In the genomic region with DNA sequence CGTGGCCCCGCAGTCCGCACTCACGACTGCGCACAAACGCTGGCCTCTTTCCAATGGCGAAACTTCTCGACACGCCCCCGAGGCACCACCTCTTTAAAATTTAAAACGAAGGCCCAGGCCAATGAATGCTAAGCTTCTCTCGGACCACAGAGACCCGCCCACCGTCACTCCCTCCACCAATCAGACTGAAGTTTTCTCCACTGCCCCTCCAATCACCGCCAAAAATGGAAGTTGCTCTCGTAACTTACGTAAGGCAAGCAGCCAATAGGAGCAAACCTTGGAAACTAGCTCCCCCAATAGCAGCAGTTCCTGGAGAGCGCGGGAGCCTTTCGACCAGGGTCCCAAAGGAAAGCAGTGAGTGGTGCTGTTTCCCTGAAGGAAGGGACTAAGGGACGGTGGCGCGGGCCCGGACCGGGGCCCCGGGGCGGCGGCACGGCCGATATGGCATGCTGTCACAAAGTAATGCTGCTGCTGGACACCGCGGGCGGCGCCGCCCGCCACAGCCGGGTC, we compare ENCODE assay signal across 1 cellular context.
A peak's percentile ranks its signal among the peaks of the same experiment; 100 is the strongest.
TF ChIP-seq lines count a peak whose summit lies in the region.

A gene with protein sequence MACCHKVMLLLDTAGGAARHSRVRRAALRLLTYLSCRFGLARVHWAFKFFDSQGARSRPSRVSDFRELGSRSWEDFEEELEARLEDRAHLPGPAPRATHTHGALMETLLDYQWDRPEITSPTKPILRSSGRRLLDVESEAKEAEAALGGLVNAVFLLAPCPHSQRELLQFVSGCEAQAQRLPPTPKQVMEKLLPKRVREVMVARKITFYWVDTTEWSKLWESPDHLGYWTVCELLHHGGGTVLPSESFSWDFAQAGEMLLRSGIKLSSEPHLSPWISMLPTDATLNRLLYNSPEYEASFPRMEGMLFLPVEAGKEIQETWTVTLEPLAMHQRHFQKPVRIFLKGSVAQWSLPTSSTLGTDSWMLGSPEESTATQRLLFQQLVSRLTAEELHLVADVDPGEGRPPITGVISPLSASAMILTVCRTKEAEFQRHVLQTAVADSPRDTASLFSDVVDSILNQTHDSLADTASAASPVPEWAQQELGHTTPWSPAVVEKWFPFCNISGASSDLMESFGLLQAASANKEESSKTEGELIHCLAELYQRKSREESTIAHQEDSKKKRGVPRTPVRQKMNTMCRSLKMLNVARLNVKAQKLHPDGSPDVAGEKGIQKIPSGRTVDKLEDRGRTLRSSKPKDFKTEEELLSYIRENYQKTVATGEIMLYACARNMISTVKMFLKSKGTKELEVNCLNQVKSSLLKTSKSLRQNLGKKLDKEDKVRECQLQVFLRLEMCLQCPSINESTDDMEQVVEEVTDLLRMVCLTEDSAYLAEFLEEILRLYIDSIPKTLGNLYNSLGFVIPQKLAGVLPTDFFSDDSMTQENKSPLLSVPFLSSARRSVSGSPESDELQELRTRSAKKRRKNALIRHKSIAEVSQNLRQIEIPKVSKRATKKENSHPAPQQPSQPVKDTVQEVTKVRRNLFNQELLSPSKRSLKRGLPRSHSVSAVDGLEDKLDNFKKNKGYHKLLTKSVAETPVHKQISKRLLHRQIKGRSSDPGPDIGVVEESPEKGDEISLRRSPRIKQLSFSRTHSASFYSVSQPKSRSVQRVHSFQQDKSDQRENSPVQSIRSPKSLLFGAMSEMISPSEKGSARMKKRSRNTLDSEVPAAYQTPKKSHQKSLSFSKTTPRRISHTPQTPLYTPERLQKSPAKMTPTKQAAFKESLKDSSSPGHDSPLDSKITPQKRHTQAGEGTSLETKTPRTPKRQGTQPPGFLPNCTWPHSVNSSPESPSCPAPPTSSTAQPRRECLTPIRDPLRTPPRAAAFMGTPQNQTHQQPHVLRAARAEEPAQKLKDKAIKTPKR (N-terminal part only) (plus strand): TSS at position 324 of the 510 bp plus-strand sequence. CDS start 118 bp downstream, at position 442.

TF ChIP-seq in HepG2, 621 proteins besides CTCF, POLR2A, EP300 and RAD21 (continued from another document and continues in another):
- TF ChIP-seq, protein P1, sequence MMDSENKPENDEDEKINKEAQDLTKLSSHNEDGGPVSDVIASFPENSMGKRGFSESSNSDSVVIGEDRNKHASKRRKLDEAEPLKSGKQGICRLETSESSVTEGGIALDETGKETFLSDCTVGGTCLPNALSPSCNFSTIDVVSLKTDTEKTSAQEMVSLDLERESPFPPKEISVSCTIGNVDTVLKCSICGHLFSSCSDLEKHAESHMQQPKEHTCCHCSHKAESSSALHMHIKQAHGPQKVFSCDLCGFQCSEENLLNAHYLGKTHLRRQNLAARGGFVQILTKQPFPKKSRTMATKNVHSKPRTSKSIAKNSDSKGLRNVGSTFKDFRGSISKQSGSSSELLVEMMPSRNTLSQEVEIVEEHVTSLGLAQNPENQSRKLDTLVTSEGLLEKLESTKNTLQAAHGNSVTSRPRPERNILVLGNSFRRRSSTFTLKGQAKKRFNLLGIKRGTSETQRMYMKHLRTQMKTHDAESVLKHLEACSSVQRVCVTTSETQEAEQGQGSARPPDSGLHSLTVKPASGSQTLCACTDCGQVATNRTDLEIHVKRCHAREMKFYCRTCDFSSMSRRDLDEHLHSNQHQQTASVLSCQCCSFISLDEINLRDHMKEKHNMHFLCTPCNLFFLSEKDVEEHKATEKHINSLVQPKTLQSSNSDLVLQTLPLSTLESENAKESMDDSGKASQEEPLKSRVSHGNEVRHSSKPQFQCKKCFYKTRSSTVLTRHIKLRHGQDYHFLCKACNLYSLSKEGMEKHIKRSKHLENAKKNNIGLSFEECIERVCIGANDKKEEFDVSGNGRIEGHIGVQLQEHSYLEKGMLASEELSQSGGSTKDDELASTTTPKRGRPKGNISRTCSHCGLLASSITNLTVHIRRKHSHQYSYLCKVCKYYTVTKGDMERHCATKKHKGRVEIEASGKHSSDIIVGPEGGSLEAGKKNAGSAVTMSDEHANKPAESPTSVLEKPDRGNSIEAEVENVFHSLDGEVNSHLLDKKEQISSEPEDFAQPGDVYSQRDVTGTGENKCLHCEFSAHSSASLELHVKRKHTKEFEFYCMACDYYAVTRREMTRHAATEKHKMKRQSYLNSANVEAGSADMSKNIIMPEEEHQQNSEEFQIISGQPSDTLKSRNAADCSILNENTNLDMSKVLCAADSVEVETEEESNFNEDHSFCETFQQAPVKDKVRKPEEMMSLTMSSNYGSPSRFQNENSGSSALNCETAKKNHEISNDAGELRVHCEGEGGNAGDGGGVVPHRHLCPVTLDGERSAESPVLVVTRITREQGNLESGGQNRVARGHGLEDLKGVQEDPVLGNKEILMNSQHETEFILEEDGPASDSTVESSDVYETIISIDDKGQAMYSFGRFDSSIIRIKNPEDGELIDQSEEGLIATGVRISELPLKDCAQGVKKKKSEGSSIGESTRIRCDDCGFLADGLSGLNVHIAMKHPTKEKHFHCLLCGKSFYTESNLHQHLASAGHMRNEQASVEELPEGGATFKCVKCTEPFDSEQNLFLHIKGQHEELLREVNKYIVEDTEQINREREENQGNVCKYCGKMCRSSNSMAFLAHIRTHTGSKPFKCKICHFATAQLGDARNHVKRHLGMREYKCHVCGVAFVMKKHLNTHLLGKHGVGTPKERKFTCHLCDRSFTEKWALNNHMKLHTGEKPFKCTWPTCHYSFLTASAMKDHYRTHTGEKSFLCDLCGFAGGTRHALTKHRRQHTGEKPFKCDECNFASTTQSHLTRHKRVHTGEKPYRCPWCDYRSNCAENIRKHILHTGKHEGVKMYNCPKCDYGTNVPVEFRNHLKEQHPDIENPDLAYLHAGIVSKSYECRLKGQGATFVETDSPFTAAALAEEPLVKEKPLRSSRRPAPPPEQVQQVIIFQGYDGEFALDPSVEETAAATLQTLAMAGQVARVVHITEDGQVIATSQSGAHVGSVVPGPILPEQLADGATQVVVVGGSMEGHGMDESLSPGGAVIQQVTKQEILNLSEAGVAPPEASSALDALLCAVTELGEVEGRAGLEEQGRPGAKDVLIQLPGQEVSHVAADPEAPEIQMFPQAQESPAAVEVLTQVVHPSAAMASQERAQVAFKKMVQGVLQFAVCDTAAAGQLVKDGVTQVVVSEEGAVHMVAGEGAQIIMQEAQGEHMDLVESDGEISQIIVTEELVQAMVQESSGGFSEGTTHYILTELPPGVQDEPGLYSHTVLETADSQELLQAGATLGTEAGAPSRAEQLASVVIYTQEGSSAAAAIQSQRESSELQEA (CRISPR knock-in tag; IDR thresholded peaks at IDR 0.05; ENCODE audit: not compliant biosample characterization) = no peak
- TF ChIP-seq ZNF205 (CRISPR knock-in tag; IDR thresholded peaks at IDR 0.05) (no peak), ZNF124 (CRISPR knock-in tag; IDR thresholded peaks at IDR 0.05) (0 out of 2 replicates have a peak, but pooled peaks have one; percentile 22), ZNF550 (CRISPR knock-in tag; IDR thresholded peaks at IDR 0.05; ENCODE audit: borderline replicate concordance) (no peak), CHD2 (IDR thresholded peaks at IDR 0.05; ENCODE audit: low read depth, low read length) (peak; percentile 60; the same call in 1 of the 2 replicates), SALL1 (CRISPR knock-in tag; IDR thresholded peaks at IDR 0.05) (peak; percentile 36; the same call in 1 of the 2 replicates), RBM22 (optimal IDR thresholded peaks at IDR 0.05; ENCODE audit: low read length) (no peak), ZMAT3 (CRISPR knock-in tag; conservative IDR thresholded peaks at IDR 0.05) (no peak), BHLHE40 (IDR thresholded peaks at IDR 0.05; ENCODE audit: low read length) (no peak), GPN1 (CRISPR knock-in tag; IDR thresholded peaks at IDR 0.05; ENCODE audit: borderline replicate concordance) (no peak), ZZZ3 (CRISPR knock-in tag; IDR thresholded peaks at IDR 0.05; ENCODE audit: borderline replicate concordance) (no peak), SRSF4 (IDR thresholded peaks at IDR 0.05; ENCODE audit: low read depth, low read length, poor library complexity, severe bottlenecking) (no peak), U2AF1 (optimal IDR thresholded peaks at IDR 0.05; ENCODE audit: low read depth, low read length) (no peak), FOXJ3 (CRISPR knock-in tag; IDR thresholded peaks at IDR 0.05; ENCODE audit: borderline replicate concordance) (no peak), ZNF136 (CRISPR knock-in tag; IDR thresholded peaks at IDR 0.05; ENCODE audit: low read depth) (0 out of 2 replicates have a peak, but pooled peaks have one; percentile 11), SP1 (IDR thresholded peaks at IDR 0.05) (no peak), SP1 (CRISPR knock-in tag; IDR thresholded peaks at IDR 0.05) (no peak), SCMH1 (CRISPR knock-in tag; IDR thresholded peaks at IDR 0.05; ENCODE audit: borderline replicate concordance) (no peak), FLYWCH1 (CRISPR knock-in tag; IDR thresholded peaks at IDR 0.05) (no peak), ZNF546 (CRISPR knock-in tag; conservative IDR thresholded peaks at IDR 0.05) (0 out of 2 replicates have a peak, but pooled peaks have one; percentile 35), MEIS2 (CRISPR knock-in tag; IDR thresholded peaks at IDR 0.05) (no peak), ZNF329 (CRISPR knock-in tag; IDR thresholded peaks at IDR 0.05; ENCODE audit: low read depth) (no peak), ZNF296 (CRISPR knock-in tag; conservative IDR thresholded peaks at IDR 0.05) (no peak), ZNF589 (CRISPR knock-in tag; conservative IDR thresholded peaks at IDR 0.05) (peak; percentile 92), ZNF292 (CRISPR knock-in tag; IDR thresholded peaks at IDR 0.05; ENCODE audit: borderline replicate concordance, low read depth) (no peak), NCOA1 (CRISPR knock-in tag; IDR thresholded peaks at IDR 0.05) (0 out of 2 replicates have a peak, but pooled peaks have one; percentile 43), JUNB (CRISPR knock-in tag; IDR thresholded peaks at IDR 0.05; ENCODE audit: borderline replicate concordance) (0 out of 2 replicates have a peak, but pooled peaks have one; percentile 69), SMARCE1 (IDR thresholded peaks at IDR 0.05; ENCODE audit: borderline replicate concordance) (no peak), PRMT3 (CRISPR knock-in tag; IDR thresholded peaks at IDR 0.05; ENCODE audit: borderline replicate concordance, low read depth) (0 out of 2 replicates have a peak, but pooled peaks have one; percentile 91), ZNF709 (CRISPR knock-in tag; IDR thresholded peaks at IDR 0.05) (no peak), THAP11 (CRISPR knock-in tag; IDR thresholded peaks at IDR 0.05) (peak; percentile 43; the same call in 1 of the 2 replicates)
- TF ChIP-seq, protein P2, sequence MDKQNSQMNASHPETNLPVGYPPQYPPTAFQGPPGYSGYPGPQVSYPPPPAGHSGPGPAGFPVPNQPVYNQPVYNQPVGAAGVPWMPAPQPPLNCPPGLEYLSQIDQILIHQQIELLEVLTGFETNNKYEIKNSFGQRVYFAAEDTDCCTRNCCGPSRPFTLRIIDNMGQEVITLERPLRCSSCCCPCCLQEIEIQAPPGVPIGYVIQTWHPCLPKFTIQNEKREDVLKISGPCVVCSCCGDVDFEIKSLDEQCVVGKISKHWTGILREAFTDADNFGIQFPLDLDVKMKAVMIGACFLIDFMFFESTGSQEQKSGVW (CRISPR knock-in tag; IDR thresholded peaks at IDR 0.05; ENCODE audit: borderline replicate concordance) = no peak
- TF ChIP-seq, protein P3, sequence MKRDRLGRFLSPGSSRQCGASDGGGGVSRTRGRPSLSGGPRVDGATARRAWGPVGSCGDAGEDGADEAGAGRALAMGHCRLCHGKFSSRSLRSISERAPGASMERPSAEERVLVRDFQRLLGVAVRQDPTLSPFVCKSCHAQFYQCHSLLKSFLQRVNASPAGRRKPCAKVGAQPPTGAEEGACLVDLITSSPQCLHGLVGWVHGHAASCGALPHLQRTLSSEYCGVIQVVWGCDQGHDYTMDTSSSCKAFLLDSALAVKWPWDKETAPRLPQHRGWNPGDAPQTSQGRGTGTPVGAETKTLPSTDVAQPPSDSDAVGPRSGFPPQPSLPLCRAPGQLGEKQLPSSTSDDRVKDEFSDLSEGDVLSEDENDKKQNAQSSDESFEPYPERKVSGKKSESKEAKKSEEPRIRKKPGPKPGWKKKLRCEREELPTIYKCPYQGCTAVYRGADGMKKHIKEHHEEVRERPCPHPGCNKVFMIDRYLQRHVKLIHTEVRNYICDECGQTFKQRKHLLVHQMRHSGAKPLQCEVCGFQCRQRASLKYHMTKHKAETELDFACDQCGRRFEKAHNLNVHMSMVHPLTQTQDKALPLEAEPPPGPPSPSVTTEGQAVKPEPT (CRISPR knock-in tag; IDR thresholded peaks at IDR 0.05; ENCODE audit: low read depth) = 0 out of 2 replicates have a peak, but pooled peaks have one; percentile 20
- TF ChIP-seq, protein P4, sequence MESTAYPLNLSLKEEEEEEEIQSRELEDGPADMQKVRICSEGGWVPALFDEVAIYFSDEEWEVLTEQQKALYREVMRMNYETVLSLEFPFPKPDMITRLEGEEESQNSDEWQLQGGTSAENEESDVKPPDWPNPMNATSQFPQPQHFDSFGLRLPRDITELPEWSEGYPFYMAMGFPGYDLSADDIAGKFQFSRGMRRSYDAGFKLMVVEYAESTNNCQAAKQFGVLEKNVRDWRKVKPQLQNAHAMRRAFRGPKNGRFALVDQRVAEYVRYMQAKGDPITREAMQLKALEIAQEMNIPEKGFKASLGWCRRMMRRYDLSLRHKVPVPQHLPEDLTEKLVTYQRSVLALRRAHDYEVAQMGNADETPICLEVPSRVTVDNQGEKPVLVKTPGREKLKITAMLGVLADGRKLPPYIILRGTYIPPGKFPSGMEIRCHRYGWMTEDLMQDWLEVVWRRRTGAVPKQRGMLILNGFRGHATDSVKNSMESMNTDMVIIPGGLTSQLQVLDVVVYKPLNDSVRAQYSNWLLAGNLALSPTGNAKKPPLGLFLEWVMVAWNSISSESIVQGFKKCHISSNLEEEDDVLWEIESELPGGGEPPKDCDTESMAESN (CRISPR knock-in tag; conservative IDR thresholded peaks at IDR 0.05) = peak; percentile 84
- TF ChIP-seq, protein P5, sequence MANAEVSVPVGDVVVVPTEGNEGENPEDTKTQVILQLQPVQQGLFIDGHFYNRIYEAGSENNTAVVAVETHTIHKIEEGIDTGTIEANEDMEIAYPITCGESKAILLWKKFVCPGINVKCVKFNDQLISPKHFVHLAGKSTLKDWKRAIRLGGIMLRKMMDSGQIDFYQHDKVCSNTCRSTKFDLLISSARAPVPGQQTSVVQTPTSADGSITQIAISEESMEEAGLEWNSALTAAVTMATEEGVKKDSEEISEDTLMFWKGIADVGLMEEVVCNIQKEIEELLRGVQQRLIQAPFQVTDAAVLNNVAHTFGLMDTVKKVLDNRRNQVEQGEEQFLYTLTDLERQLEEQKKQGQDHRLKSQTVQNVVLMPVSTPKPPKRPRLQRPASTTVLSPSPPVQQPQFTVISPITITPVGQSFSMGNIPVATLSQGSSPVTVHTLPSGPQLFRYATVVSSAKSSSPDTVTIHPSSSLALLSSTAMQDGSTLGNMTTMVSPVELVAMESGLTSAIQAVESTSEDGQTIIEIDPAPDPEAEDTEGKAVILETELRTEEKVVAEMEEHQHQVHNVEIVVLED (CRISPR knock-in tag; IDR thresholded peaks at IDR 0.05; ENCODE audit: borderline replicate concordance) = peak; percentile 78
- TF ChIP-seq, protein P6, sequence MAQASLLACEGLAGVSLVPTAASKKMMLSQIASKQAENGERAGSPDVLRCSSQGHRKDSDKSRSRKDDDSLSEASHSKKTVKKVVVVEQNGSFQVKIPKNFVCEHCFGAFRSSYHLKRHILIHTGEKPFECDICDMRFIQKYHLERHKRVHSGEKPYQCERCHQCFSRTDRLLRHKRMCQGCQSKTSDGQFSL (CRISPR knock-in tag; IDR thresholded peaks at IDR 0.05) = no peak
- TF ChIP-seq, protein P7, sequence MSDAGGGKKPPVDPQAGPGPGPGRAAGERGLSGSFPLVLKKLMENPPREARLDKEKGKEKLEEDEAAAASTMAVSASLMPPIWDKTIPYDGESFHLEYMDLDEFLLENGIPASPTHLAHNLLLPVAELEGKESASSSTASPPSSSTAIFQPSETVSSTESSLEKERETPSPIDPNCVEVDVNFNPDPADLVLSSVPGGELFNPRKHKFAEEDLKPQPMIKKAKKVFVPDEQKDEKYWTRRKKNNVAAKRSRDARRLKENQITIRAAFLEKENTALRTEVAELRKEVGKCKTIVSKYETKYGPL (CRISPR knock-in tag; IDR thresholded peaks at IDR 0.05) = peak; percentile 70; the same call in 1 of the 2 replicates
